42 cellular contexts compared by ENCODE assay signal in genomic region chr12:4369548-4369947, GRCh38. TPM values are rescaled to one million over a fixed set of nuclear protein-coding genes. Genes with fewer than 3 reads are reported as not detected.
"Had no signal": no experiment of that assay in that cellular context is flagged by ENCODE, and none has a peak within 500 bp of the region (broad histone marks: within the 10 kb centered on the region; RNA-seq: fewer than 3 reads in every experiment).

No MANE protein-coding gene starts in this region.

- H3K36me3 Mint-ChIP-seq: activated naive CD4-positive, alpha-beta T cell treated with anti-CD3 and anti-CD28 coated beads, Interleukin-2, amount 10 ng/mL, durations not matched to agents 7 days and 5 days; activated naive CD4-positive, alpha-beta T cell treated with anti-CD3 and anti-CD28 coated beads, Interleukin-2, amount 50 U/mL, for 24 hours; activated naive CD4-positive, alpha-beta T cell treated with anti-CD3 and anti-CD28 coated beads, Interleukin-2, amount 50 U/mL, for 72 hours; activated naive CD8-positive, alpha-beta T cell; activated naive CD8-positive, alpha-beta T cell treated with anti-CD3 and anti-CD28 coated beads for 36 hours; activated naive CD8-positive, alpha-beta T cell treated with anti-CD3 and anti-CD28 coated beads, Interleukin-2, amount 10 ng/mL, durations not matched to agents 7 days and 5 days; brain had no signal

- H3K27me3 ChIP-seq: adrenal gland, ascending aorta, body of pancreas, breast epithelium had no signal

- H3K4me3 ChIP-seq: adrenal gland, ascending aorta, body of pancreas, breast epithelium, cardiac muscle cell had no signal

- H3K9me3 Mint-ChIP-seq: activated naive CD4-positive, alpha-beta T cell treated with anti-CD3 and anti-CD28 coated beads for 36 hours; activated naive CD4-positive, alpha-beta T cell treated with anti-CD3 and anti-CD28 coated beads, Interleukin-2, amount 10 ng/mL, durations not matched to agents 7 days and 5 days; activated naive CD4-positive, alpha-beta T cell treated with anti-CD3 and anti-CD28 coated beads, Interleukin-2, amount 50 U/mL, for 24 hours; activated naive CD4-positive, alpha-beta T cell treated with anti-CD3 and anti-CD28 coated beads, Interleukin-2, amount 50 U/mL, for 72 hours; activated naive CD8-positive, alpha-beta T cell treated with anti-CD3 and anti-CD28 coated beads for 36 hours; activated naive CD8-positive, alpha-beta T cell treated with anti-CD3 and anti-CD28 coated beads, Interleukin-2, amount 10 ng/mL, durations not matched to agents 7 days and 5 days; activated naive CD8-positive, alpha-beta T cell treated with anti-CD3 and anti-CD28 coated beads, Interleukin-2, amount 50 U/mL, for 24 hours; activated T-cell treated with anti-CD3 and anti-CD28 coated beads, Interleukin-2, amount 50 U/mL, for 24 hours; activated T-cell treated with anti-CD3 and anti-CD28 coated beads, Interleukin-2, amount 50 U/mL, for 4 hours; activated T-cell treated with anti-CD3 and anti-CD28 coated beads, Interleukin-2, amount 50 U/mL, for 72 hours; activated T-helper 1 cell treated with anti-CD3 and anti-CD28 coated beads, Interleukin-12 subunit alpha, Interleukin-12 subunit beta, Interleukin-2, Interleukin-4 antibody, amounts not matched to agents 30 ng/mL and 10 ng/mL and 1 ng/mL, durations not matched to agents 14 hours and 24 hours and 36 hours; activated T-helper 17 cell treated with anti-CD3 and anti-CD28 coated beads, Interleukin-2, amount 50 U/mL, for 72 hours; activated T-helper 2 cell treated with anti-CD3 and anti-CD28 coated beads, Interferon-gamma antibody, Interleukin-2, Interleukin-4, amounts not matched to agents 10 μg/mL and 5 μg/mL and 100 μg/mL, durations not matched to agents 14 hours and 24 hours and 36 hours; brain; central memory CD8-positive, alpha-beta T cell had no signal

- DNase-seq: activated effector memory CD4-positive, alpha-beta T cell treated with anti-CD3 and anti-CD28 coated beads, Interleukin-2, amount 50 U/mL, for 16 hours; activated effector memory CD4-positive, alpha-beta T cell treated with Interleukin-2 at 50 U/mL for 16 hours; activated gamma-delta T cell; activated gamma-delta T cell treated with Interleukin-2 at 50 U/mL for 16 hours; activated naive CD4-positive, alpha-beta T cell; activated naive CD4-positive, alpha-beta T cell treated with anti-CD3 and anti-CD28 coated beads for 36 hours; activated naive CD4-positive, alpha-beta T cell treated with anti-CD3 and anti-CD28 coated beads, Interleukin-2, amount 10 ng/mL, durations not matched to agents 7 days and 5 days; activated naive CD4-positive, alpha-beta T cell treated with anti-CD3 and anti-CD28 coated beads, Interleukin-2, amount 50 U/mL, for 16 hours; activated naive CD4-positive, alpha-beta T cell treated with Interleukin-2 at 50 U/mL for 16 hours; activated naive CD8-positive, alpha-beta T cell treated with anti-CD3 and anti-CD28 coated beads for 36 hours; activated naive CD8-positive, alpha-beta T cell treated with anti-CD3 and anti-CD28 coated beads, Interleukin-2, amount 10 ng/mL, durations not matched to agents 7 days and 5 days; activated naive CD8-positive, alpha-beta T cell treated with anti-CD3 and anti-CD28 coated beads, Interleukin-2, amount 50 U/mL, for 24 hours; activated T-cell treated with anti-CD3 and anti-CD28 coated beads, Interleukin-2, amount 50 U/mL, for 1 hour; activated T-cell treated with anti-CD3 and anti-CD28 coated beads, Interleukin-2, amount 50 U/mL, for 24 hours; activated T-cell treated with anti-CD3 and anti-CD28 coated beads, Interleukin-2, amount 50 U/mL, for 4 hours; activated T-cell treated with anti-CD3 and anti-CD28 coated beads, Interleukin-2, amount 50 U/mL, for 48 hours; activated T-cell treated with anti-CD3 and anti-CD28 coated beads, Interleukin-2, amount 50 U/mL, for 72 hours; adrenal gland; amniotic stem cell; amygdala; anterior cingulate cortex; aorta; body of pancreas; brain microvascular endothelial cell; central memory CD4-positive, alpha-beta T cell; cerebellar nuclear complex had no signal

- H3K27ac ChIP-seq: adrenal gland, ascending aorta, body of pancreas, brain microvascular endothelial cell, breast epithelium, cardiac muscle cell had no signal

- H3K4me1 Mint-ChIP-seq: activated naive CD4-positive, alpha-beta T cell treated with anti-CD3 and anti-CD28 coated beads, Interleukin-2, amount 10 ng/mL, durations not matched to agents 7 days and 5 days; activated naive CD4-positive, alpha-beta T cell treated with anti-CD3 and anti-CD28 coated beads, Interleukin-2, amount 50 U/mL, for 24 hours; activated naive CD8-positive, alpha-beta T cell treated with anti-CD3 and anti-CD28 coated beads for 36 hours; activated naive CD8-positive, alpha-beta T cell treated with anti-CD3 and anti-CD28 coated beads, Interleukin-2, amount 10 ng/mL, durations not matched to agents 7 days and 5 days; activated naive CD8-positive, alpha-beta T cell treated with anti-CD3 and anti-CD28 coated beads, Interleukin-2, amount 50 U/mL, for 24 hours; activated T-helper 17 cell treated with anti-CD3 and anti-CD28 coated beads, Interleukin-2, amount 50 U/mL, for 72 hours; brain; central memory CD8-positive, alpha-beta T cell had no signal

- H3K4me3 Mint-ChIP-seq: activated naive CD4-positive, alpha-beta T cell treated with anti-CD3 and anti-CD28 coated beads for 36 hours; activated naive CD4-positive, alpha-beta T cell treated with anti-CD3 and anti-CD28 coated beads, Interleukin-2, amount 10 ng/mL, durations not matched to agents 7 days and 5 days; activated naive CD4-positive, alpha-beta T cell treated with anti-CD3 and anti-CD28 coated beads, Interleukin-2, amount 50 U/mL, for 24 hours; activated naive CD8-positive, alpha-beta T cell; activated naive CD8-positive, alpha-beta T cell treated with anti-CD3 and anti-CD28 coated beads for 36 hours; activated naive CD8-positive, alpha-beta T cell treated with anti-CD3 and anti-CD28 coated beads, Interleukin-2, amount 10 ng/mL, durations not matched to agents 7 days and 5 days; activated naive CD8-positive, alpha-beta T cell treated with anti-CD3 and anti-CD28 coated beads, Interleukin-2, amount 50 U/mL, for 24 hours; activated T-cell treated with anti-CD3 and anti-CD28 coated beads, Interleukin-2, amount 50 U/mL, for 24 hours; activated T-cell treated with anti-CD3 and anti-CD28 coated beads, Interleukin-2, amount 50 U/mL, for 4 hours; activated T-cell treated with anti-CD3 and anti-CD28 coated beads, Interleukin-2, amount 50 U/mL, for 72 hours; activated T-helper 1 cell treated with anti-CD3 and anti-CD28 coated beads, Interleukin-12 subunit alpha, Interleukin-12 subunit beta, Interleukin-2, Interleukin-4 antibody, amounts not matched to agents 30 ng/mL and 10 ng/mL and 1 ng/mL, durations not matched to agents 14 hours and 24 hours and 36 hours; activated T-helper 17 cell treated with anti-CD3 and anti-CD28 coated beads, Interleukin-2, amount 50 U/mL, for 72 hours; brain; central memory CD8-positive, alpha-beta T cell had no signal

- FAIRE-seq: astrocyte, bronchial epithelial cell had no signal

- H3K4me1 ChIP-seq: adrenal gland, ascending aorta, body of pancreas, breast epithelium had no signal

- H3K27ac Mint-ChIP-seq: activated naive CD4-positive, alpha-beta T cell treated with anti-CD3 and anti-CD28 coated beads for 36 hours; activated naive CD4-positive, alpha-beta T cell treated with anti-CD3 and anti-CD28 coated beads, Interleukin-2, amount 10 ng/mL, durations not matched to agents 7 days and 5 days; activated naive CD4-positive, alpha-beta T cell treated with anti-CD3 and anti-CD28 coated beads, Interleukin-2, amount 50 U/mL, for 24 hours; activated naive CD4-positive, alpha-beta T cell treated with anti-CD3 and anti-CD28 coated beads, Interleukin-2, amount 50 U/mL, for 72 hours; activated naive CD8-positive, alpha-beta T cell; activated naive CD8-positive, alpha-beta T cell treated with anti-CD3 and anti-CD28 coated beads for 36 hours; activated naive CD8-positive, alpha-beta T cell treated with anti-CD3 and anti-CD28 coated beads, Interleukin-2, amount 10 ng/mL, durations not matched to agents 7 days and 5 days; activated naive CD8-positive, alpha-beta T cell treated with anti-CD3 and anti-CD28 coated beads, Interleukin-2, amount 50 U/mL, for 24 hours; activated T-cell treated with anti-CD3 and anti-CD28 coated beads, Interleukin-2, amount 50 U/mL, for 24 hours; activated T-cell treated with anti-CD3 and anti-CD28 coated beads, Interleukin-2, amount 50 U/mL, for 72 hours; activated T-helper 1 cell treated with anti-CD3 and anti-CD28 coated beads, Interleukin-12 subunit alpha, Interleukin-12 subunit beta, Interleukin-2, Interleukin-4 antibody, amounts not matched to agents 30 ng/mL and 10 ng/mL and 1 ng/mL, durations not matched to agents 14 hours and 24 hours and 36 hours; activated T-helper 17 cell treated with anti-CD3 and anti-CD28 coated beads, Interleukin-2, amount 50 U/mL, for 72 hours; activated T-helper 2 cell treated with anti-CD3 and anti-CD28 coated beads, Interferon-gamma antibody, Interleukin-2, Interleukin-4, amounts not matched to agents 10 μg/mL and 5 μg/mL and 100 μg/mL, durations not matched to agents 14 hours and 24 hours and 36 hours; brain had no signal

- H3K36me3 ChIP-seq: adrenal gland, ascending aorta, brain microvascular endothelial cell, breast epithelium, cardiac muscle cell had no signal

- H3K9me3 ChIP-seq: adrenal gland, ascending aorta, body of pancreas, breast epithelium had no signal

RNA-seq across cellular contexts. Expression of gene FGF23, which starts 10.0 kb away (rescaled TPM):
- total RNA-seq: activated naive CD4-positive, alpha-beta T cell treated with anti-CD3 and anti-CD28 coated beads for 36 hours; activated naive CD4-positive, alpha-beta T cell treated with anti-CD3 and anti-CD28 coated beads, Interleukin-2, amount 50 U/mL, for 72 hours; activated naive CD8-positive, alpha-beta T cell treated with anti-CD3 and anti-CD28 coated beads for 36 hours; activated naive CD8-positive, alpha-beta T cell treated with anti-CD3 and anti-CD28 coated beads, Interleukin-2, amount 10 ng/mL, durations not matched to agents 7 days and 5 days; activated T-cell treated with anti-CD3 and anti-CD28 coated beads, Interleukin-2, amount 50 U/mL, for 4 hours; activated T-cell treated with anti-CD3 and anti-CD28 coated beads, Interleukin-2, amount 50 U/mL, for 72 hours; activated T-helper 1 cell treated with anti-CD3 and anti-CD28 coated beads, Interleukin-12 subunit alpha, Interleukin-12 subunit beta, Interleukin-2, Interleukin-4 antibody, amounts not matched to agents 30 ng/mL and 10 ng/mL and 1 ng/mL, durations not matched to agents 14 hours and 24 hours and 36 hours; activated T-helper 17 cell treated with anti-CD3 and anti-CD28 coated beads, Interleukin-2, amount 50 U/mL, for 72 hours; activated T-helper 2 cell treated with anti-CD3 and anti-CD28 coated beads, Interferon-gamma antibody, Interleukin-2, Interleukin-4, amounts not matched to agents 10 μg/mL and 5 μg/mL and 100 μg/mL, durations not matched to agents 14 hours and 24 hours and 36 hours; aorta; ascending aorta; astrocyte; body of pancreas; breast epithelium; bronchial epithelial cell; cerebellum; chondrocyte had no signal
- polyA plus RNA-seq: adipose tissue, aorta had no signal
